13 cellular contexts compared by ENCODE assay signal in the genomic region with DNA sequence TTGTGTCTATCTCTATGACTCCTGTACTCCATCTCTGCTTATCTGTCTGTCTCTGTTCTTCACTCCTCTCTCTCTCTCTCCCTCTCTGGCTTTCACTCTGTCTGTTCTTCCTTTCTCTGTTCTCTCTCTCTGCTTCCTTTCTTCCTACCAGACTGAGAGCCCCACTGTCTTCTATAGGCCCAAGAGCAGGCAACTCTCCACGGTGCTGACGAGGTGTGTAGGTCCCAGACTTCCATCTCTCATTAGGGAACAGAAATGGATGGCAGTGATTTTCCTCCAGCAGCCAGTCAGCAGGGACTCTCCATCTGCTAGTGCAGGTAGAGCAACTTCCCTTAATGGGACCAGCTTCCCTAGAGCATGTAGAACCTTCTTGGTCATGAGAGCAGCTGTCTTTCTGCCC.
"Had no signal": no experiment of that assay in that cellular context is flagged by ENCODE, and none has a peak within 500 bp of the region (broad histone marks: within the 10 kb centered on the region; RNA-seq: fewer than 3 reads in every experiment).

No MANE protein-coding gene starts in this region.

- ATAC-seq: activated CD8-positive, alpha-beta T cell treated with anti-CD3 and anti-CD28 coated beads for 36 hours; effector memory CD8-positive, alpha-beta T cell; left lobe of liver; natural killer cell treated with Interleukin-12 subunit alpha and Interleukin-12 subunit beta and Interleukin-15 and Interleukin-18, amount 100 ng/mL, for 72 hours; sciatic nerve had no signal

- FAIRE-seq: islet of Langerhans had no signal

- DNase-seq: activated CD4-positive, alpha-beta T cell treated with anti-CD3 and anti-CD28 coated beads for 4 hours; activated CD8-positive, alpha-beta memory T cell treated with anti-CD3 and anti-CD28 coated beads, Interleukin-2, amount 50 U/mL, for 48 hours; activated CD8-positive, alpha-beta T cell treated with anti-CD3 and anti-CD28 coated beads for 36 hours; activated naive CD4-positive, alpha-beta T cell treated with anti-CD3 and anti-CD28 coated beads for 36 hours; effector memory CD8-positive, alpha-beta T cell; spleen; stimulated activated CD4-positive, alpha-beta T cell treated with anti-CD3 and anti-CD28 coated beads, Interleukin-2, amount 100 ng/mL, for 24 hours; stimulated activated naive CD4-positive, alpha-beta T cell; T1000 had no signal
